12 cellular contexts compared by ENCODE assay signal in genomic region chr17:68601565-68602266, GRCh38. TPM values are rescaled to one million over a fixed set of nuclear protein-coding genes. Genes with fewer than 3 reads are reported as not detected.
A peak's percentile ranks its signal among the peaks of the same experiment; 100 is the strongest.
DNase-seq lines count a peak whose midpoint lies in the region; ATAC-seq and TF ChIP-seq lines count a peak whose summit lies in the region.
"Had no signal": no experiment of that assay in that cellular context is flagged by ENCODE, and none has a peak within 500 bp of the region (broad histone marks: within the 10 kb centered on the region; RNA-seq: fewer than 3 reads in every experiment).

No MANE protein-coding gene starts in this region.

- peaks cover 11% of the 10 kb centered on the region for H3K4me1 Mint-ChIP-seq in activated T-cell treated with anti-CD3 and anti-CD28 coated beads, Interleukin-2, amount 50 U/mL, for 4 hours (ENCODE audit: low read depth)
- H3K4me1 Mint-ChIP-seq in endothelial cell (ENCODE audit: unreplicated experiment) (peaks cover 12% of the 10 kb centered on the region), type B pancreatic cell (ENCODE audit: unreplicated experiment) (peaks cover 8% of the 10 kb centered on the region)

- no peaks in the 10 kb centered on the region for H3K9me3 ChIP-seq in mucosa of stomach (ENCODE audit: control insufficient read depth, low read length)

- TF ChIP-seq CTCF in endothelial cell (IDR thresholded peaks at IDR 0.05; ENCODE audit: unreplicated experiment) (no peak), type B pancreatic cell (conservative IDR thresholded peaks at IDR 0.05) (no peak)

- peak overlapping the region; percentile 12 for H3K9ac ChIP-seq in mucosa of stomach (ENCODE audit: low read length)

- ATAC-seq in activated T-cell treated with anti-CD3 and anti-CD28 coated beads, Interleukin-2, amount 50 U/mL, for 4 hours, result no peak
- ATAC-seq: GM12878 had no signal

- H3K36me3 ChIP-seq in mucosa of stomach (ENCODE audit: control insufficient read depth, insufficient read depth, low read length), result no peaks in the 10 kb centered on the region

- H3K36me3 Mint-ChIP-seq in activated T-cell treated with anti-CD3 and anti-CD28 coated beads, Interleukin-2, amount 50 U/mL, for 4 hours (ENCODE audit: insufficient read depth), result no peaks in the 10 kb centered on the region
- H3K36me3 Mint-ChIP-seq in endothelial cell (ENCODE audit: low read depth, unreplicated experiment) (peaks cover 4% of the 10 kb centered on the region), type B pancreatic cell (no peaks in the 10 kb centered on the region)

- no peak for DNase-seq in activated T-cell treated with anti-CD3 and anti-CD28 coated beads, Interleukin-2, amount 50 U/mL, for 4 hours
- no peak for DNase-seq in activated T-cell treated with anti-CD3 and anti-CD28 coated beads, Interleukin-2, amount 50 U/mL, for 48 hours
- DNase-seq in endothelial cell (ENCODE audit: low spot score) (no peak), type B pancreatic cell (ENCODE audit: extremely low spot score, unreplicated experiment) (no peak), DMS53 treated with DMSO at 0.1 percent for 48 hours (lab: John Stamatoyannopoulos, UW; ENCODE audit: unreplicated experiment) (no peak)
- no peak for DNase-seq in stimulated activated CD4-positive, alpha-beta T cell treated with anti-CD3 and anti-CD28 coated beads, Interleukin-2, amount 100 ng/mL, for 48 hours
- no peak for DNase-seq in activated CD4-positive, CD25-positive, alpha-beta regulatory T cell treated with anti-CD3 and anti-CD28 coated beads, Interleukin-2, amount 50 U/mL, for 72 hours
- DNase-seq: AML-193, NCI-H2227 treated with DMSO at 0.1 percent for 48 hours had no signal

- H3K4me1 ChIP-seq in mucosa of stomach (ENCODE audit: control insufficient read depth, insufficient read depth, low read length), result peaks cover 3% of the 10 kb centered on the region

- peak overlapping the region; percentile 64 for H3K27ac Mint-ChIP-seq in endothelial cell (ENCODE audit: unreplicated experiment)
- H3K27ac Mint-ChIP-seq in type B pancreatic cell, result no peak overlapping the region

- H3K9me3 Mint-ChIP-seq in activated T-cell treated with anti-CD3 and anti-CD28 coated beads, Interleukin-2, amount 50 U/mL, for 4 hours, result no peaks in the 10 kb centered on the region
- no peaks in the 10 kb centered on the region for H3K9me3 Mint-ChIP-seq in endothelial cell (ENCODE audit: unreplicated experiment)
- H3K9me3 Mint-ChIP-seq in type B pancreatic cell, result no peaks in the 10 kb centered on the region

- no peak overlapping the region for H3K4me3 ChIP-seq in mucosa of stomach (ENCODE audit: low read length)
- H3K4me3 ChIP-seq: GM12878 had no signal

- H3K27me3 ChIP-seq in mucosa of stomach (ENCODE audit: control insufficient read depth, insufficient read depth, low read length), result peaks cover 11% of the 10 kb centered on the region

- peak overlapping the region; percentile 49 for H3K4me3 Mint-ChIP-seq in activated T-cell treated with anti-CD3 and anti-CD28 coated beads, Interleukin-2, amount 50 U/mL, for 4 hours
- H3K4me3 Mint-ChIP-seq in endothelial cell (ENCODE audit: unreplicated experiment) (peak overlapping the region; percentile 47), type B pancreatic cell (peak overlapping the region; percentile 75)

- H3K27me3 Mint-ChIP-seq in activated T-cell treated with anti-CD3 and anti-CD28 coated beads, Interleukin-2, amount 50 U/mL, for 4 hours (ENCODE audit: low read depth), result peaks cover 60% of the 10 kb centered on the region
- H3K27me3 Mint-ChIP-seq in endothelial cell (ENCODE audit: unreplicated experiment) (peaks cover 10% of the 10 kb centered on the region), type B pancreatic cell (peaks cover 63% of the 10 kb centered on the region)

RNA-seq across cellular contexts. Expression of gene FAM20A, which starts 0.5 kb away (rescaled TPM):
- under 1 TPM in 1 of 3 donors, not detected in 2; 0.11 TPM for total RNA-seq in activated T-cell treated with anti-CD3 and anti-CD28 coated beads, Interleukin-2, amount 50 U/mL, for 4 hours
- 0.44 TPM for total RNA-seq in endothelial cell (ENCODE audit: unreplicated experiment)
- total RNA-seq in type B pancreatic cell (ENCODE audit: low replicate concordance), result 11.5 and 24.8 TPM in 2 replicates
- total RNA-seq: GM12878, HT1080 had no signal
